ENCODE assay signal across 9 cellular contexts in the genomic region with DNA sequence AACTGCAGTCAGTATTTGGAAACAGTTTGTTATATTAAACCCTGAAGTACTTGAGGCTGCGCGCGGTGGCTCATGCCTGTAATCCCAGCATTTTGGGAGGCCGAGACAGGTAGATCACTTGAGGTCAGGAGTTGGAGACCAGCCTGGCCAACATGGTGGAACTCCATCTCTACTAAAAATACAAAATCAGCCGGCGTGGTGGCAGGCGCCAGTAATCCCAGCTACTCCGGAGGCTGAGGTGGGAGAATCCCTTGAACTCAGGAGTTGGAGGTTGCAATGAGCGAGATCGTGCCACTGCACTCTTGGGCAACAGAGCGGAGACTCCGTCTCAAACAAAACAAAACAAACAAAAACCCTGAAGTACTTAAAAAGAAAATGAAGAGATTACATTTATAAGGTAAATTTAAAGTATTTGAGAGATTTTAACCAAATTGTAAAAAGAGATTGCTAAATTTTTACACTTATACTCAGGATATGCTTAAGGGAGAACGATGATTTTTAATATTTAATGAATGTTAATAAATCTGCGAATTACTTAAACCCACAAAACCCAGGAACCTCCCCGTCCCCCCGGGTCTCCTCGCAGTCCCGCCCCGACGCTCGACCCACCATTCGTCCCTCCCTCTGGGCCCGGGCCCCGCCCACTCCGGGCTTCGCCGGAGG. TPM values are rescaled to one million over a fixed set of nuclear protein-coding genes. Genes with fewer than 3 reads are reported as not detected.
DNase-seq lines count a peak whose midpoint lies in the region; ATAC-seq and TF ChIP-seq lines count a peak whose summit lies in the region.
"Had no signal": no experiment of that assay in that cellular context is flagged by ENCODE, and none has a peak within 500 bp of the region (broad histone marks: within the 10 kb centered on the region; RNA-seq: fewer than 3 reads in every experiment).

No MANE protein-coding gene starts in this region.

- H3K27ac ChIP-seq in sigmoid colon: peak overlapping the region; percentile 79 to 87 (median 81)

- peaks cover 49 to 62% (median 61%) of the 10 kb centered on the region in 3 donors for H3K4me1 Mint-ChIP-seq in T-cell

- DNase-seq in T-cell (peak in 1 of 34 experiments; percentile 95), fibroblast of mammary gland (ENCODE audit: low read depth) (no peak), sigmoid colon (peak; percentile 50), NCI-H1417 (lab: John Stamatoyannopoulos, UW) (no peak), NCI-H2107 (lab: John Stamatoyannopoulos, UW) (no peak), NK-92 (lab: John Stamatoyannopoulos, UW; ENCODE audit: unreplicated experiment) (no peak)
- DNase-seq in stimulated activated CD4-positive, alpha-beta T cell treated with anti-CD3 and anti-CD28 coated beads, Interleukin-12 subunit alpha, Interleukin-12 subunit beta, amount 100 ng/mL, for 4 hours: no peak

- H3K27me3 Mint-ChIP-seq in T-cell: no peaks in the 10 kb centered on the region

- peaks cover 0 to 20% (median 10%) of the 10 kb centered on the region in 4 donors for H3K4me1 ChIP-seq in sigmoid colon

- H3K27me3 ChIP-seq in sigmoid colon: no peaks in the 10 kb centered on the region

- H3K9me3 Mint-ChIP-seq in T-cell: no peaks in the 10 kb centered on the region

- CTCF ChIA-PET in T-cell (lab: Charles Lee): interaction anchor here in 1 of 2 donors (1.3 kb wide), 1 partner anchor 64 kb away, joined by 3 read pairs; no protein-coding TSS in a partner anchor

- H3K4me3 ChIP-seq in GM12875 (ENCODE audit: low read depth, low read length) (peak overlapping the region; percentile 95), fibroblast of mammary gland (ENCODE audit: control insufficient read depth, low read depth, low read length) (peak overlapping the region; percentile 31), sigmoid colon (peak overlapping the region; percentile 71 to 92 (median 86))

- peaks cover 12% of the 10 kb centered on the region for H3K36me3 Mint-ChIP-seq in T-cell

- ATAC-seq in T-cell (replicated peaks in 1 of 4): no peak

- no peak for TF ChIP-seq EP300 in sigmoid colon (IDR thresholded peaks at IDR 0.05)

- TF ChIP-seq POLR2A in sigmoid colon (IDR thresholded peaks at IDR 0.05): no peak

- intact Hi-C loops in sigmoid colon (cut with DNase I): loop anchor here (2.0 to 5.0 kb wide), 2 partner anchors 15 to 66 kb away; a partner anchor contains a TSS

- H3K4me3 Mint-ChIP-seq in T-cell: peak overlapping the region; percentile 86 to 93 (median 91)

- peak overlapping the region; percentile 67 to 72 for H3K27ac Mint-ChIP-seq in T-cell

- 36 to 38% methylated on average over 27 of the region's 27 CpGs for WGBS in sigmoid colon, 2 donors

- peaks cover 0 to 43% (median 6%) of the 10 kb centered on the region in 4 donors for H3K36me3 ChIP-seq in sigmoid colon

- no peaks in the 10 kb centered on the region for H3K9me3 ChIP-seq in sigmoid colon

- POLR2A ChIA-PET in T-cell (lab: Charles Lee): no interaction called here

- TF ChIP-seq CTCF in GM12875 (IDR thresholded peaks at IDR 0.05; ENCODE audit: borderline replicate concordance, insufficient read depth, low read depth, low read length) (no peak), fibroblast of mammary gland (conservative IDR thresholded peaks at IDR 0.05; ENCODE audit: control insufficient read depth, insufficient read depth, low read depth, low read length) (no peak), sigmoid colon (IDR thresholded peaks at IDR 0.05) (no peak)

RNA-seq across cellular contexts. Expression of a gene that starts 0.4 kb away (rescaled TPM):
- total RNA-seq in T-cell (10 to 100 TPM; 46.7 to 79.3 (median 69.4) TPM), sigmoid colon (10 to 100 TPM; 14.0 to 28.8 (median 17.0) TPM)
- polyA plus RNA-seq in sigmoid colon: 10 to 100 TPM; 27.6 to 63.6 (median 30.3) TPM

RNA-seq across cellular contexts. Expression of a gene that starts 14.5 kb away (rescaled TPM):
- total RNA-seq in T-cell (10 to 100 TPM in 3 of 5 donors, 1 to 10 TPM in 2; 4.3 to 20.0 (median 14.5) TPM), sigmoid colon (10 to 100 TPM in 3 of 4 donors, 1 to 10 TPM in 1; 6.4 to 11.8 (median 11.0) TPM)
- polyA plus RNA-seq in sigmoid colon: 1 to 10 TPM; 5.4 to 8.7 (median 6.5) TPM

RNA-seq across cellular contexts. Expression of a gene that starts 20.4 kb away (rescaled TPM):
- total RNA-seq in T-cell (10 to 100 TPM; 17.6 to 31.7 (median 27.2) TPM), sigmoid colon (10 to 100 TPM; 58.6 to 87.0 (median 65.6) TPM)
- 100 to 1,000 TPM; 187 to 360 (median 220) TPM for polyA plus RNA-seq in sigmoid colon

RNA-seq across cellular contexts. Expression of a gene that starts 30.9 kb away (rescaled TPM):
- total RNA-seq in T-cell (under 1 TPM in 2 of 5 donors, not detected in 3; 0.06 to 0.12 TPM), sigmoid colon (1 to 10 TPM in 1 of 4 donors, under 1 TPM in 2, not detected in 1; 0.41 to 1.1 (median 0.71) TPM)
- polyA plus RNA-seq in sigmoid colon: under 1 TPM in 2 of 3 donors, not detected in 1; under 0.01 to 0.28 TPM
- total RNA-seq: liver had no signal

RNA-seq across cellular contexts. Expression of a gene that starts 35.7 kb away (rescaled TPM):
- 10 to 100 TPM in 4 of 5 donors, 1 to 10 TPM in 1; 9.4 to 30.3 (median 26.9) TPM for total RNA-seq in T-cell
- total RNA-seq in sigmoid colon: 10 to 100 TPM in 2 of 4 donors, 1 to 10 TPM in 2; 8.0 to 25.7 (median 12.8) TPM
- polyA plus RNA-seq in sigmoid colon: 10 to 100 TPM; 39.0 to 98.0 (median 48.9) TPM

Comparison
In these comparisons a context has a peak if more than half of its experiments do, and no peak if none do; other contexts are left out.
1. H3K4me3 ChIP-seq: peak in every context shown above with its lines; median percentile 95 in GM12875; 86 in sigmoid colon; 31 in fibroblast of mammary gland.